In the genomic region with DNA sequence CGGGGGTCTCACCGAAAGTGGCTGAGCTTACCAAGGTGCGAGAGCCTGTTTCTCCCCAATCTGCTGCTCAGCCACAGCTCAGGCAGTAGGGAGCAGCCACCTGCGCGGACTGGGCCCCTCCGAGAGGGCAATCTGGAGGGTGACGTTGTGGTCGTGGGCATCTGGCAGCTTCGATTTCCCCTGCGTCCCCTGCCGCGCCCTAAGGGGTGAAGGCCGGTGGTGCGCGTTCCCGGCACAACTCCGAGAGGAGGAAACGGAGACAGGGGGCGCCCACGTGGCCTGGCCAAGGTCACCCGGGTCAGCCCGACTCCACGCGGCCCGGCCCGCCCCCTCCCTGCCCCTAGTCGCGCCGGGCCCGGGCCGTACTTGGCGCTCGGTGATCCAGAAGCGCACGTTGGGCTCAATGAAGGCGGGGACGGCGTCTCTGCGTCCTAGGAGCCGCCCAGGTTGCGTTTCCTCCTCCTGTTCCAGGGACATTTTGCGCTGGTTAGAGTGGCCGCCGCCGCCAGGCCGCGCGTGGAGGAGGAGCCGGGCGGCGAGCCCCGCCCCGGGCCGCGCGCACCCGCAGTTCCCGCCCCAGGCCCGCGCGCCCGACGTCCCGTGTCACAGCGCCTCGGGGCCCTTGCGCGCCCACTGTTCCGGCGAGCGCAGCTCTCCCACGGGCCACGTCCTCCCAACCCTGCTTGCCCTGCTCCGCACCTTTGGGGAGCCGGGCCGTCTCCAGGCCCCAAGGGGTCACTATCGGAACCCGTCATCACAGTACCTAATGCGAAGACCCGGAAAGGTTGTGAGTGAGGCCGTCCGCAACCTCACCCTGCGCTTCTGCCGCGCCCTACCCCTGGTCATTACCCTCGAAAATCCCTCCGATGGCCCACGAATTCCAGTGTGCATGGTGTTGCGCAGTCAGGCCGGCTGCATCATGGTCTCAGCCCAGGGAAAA, we compare ENCODE assay signal across 8 cellular contexts. TPM values are rescaled to one million over a fixed set of nuclear protein-coding genes. Genes with fewer than 3 reads are reported as not detected.
DNase-seq lines count a peak whose midpoint lies in the region; ATAC-seq and TF ChIP-seq lines count a peak whose summit lies in the region.

Gene SFXN4 (minus strand): TSS at position 544 of the 940 bp plus-strand sequence. CDS start 67 bp downstream, at position 477.

- no peaks in the 10 kb centered on the region for H3K27me3 Mint-ChIP-seq in chondrocyte (ENCODE audit: low read depth)

- H3K4me3 Mint-ChIP-seq in chondrocyte (ENCODE audit: unreplicated experiment) = peak within 1 kb of the TSS; percentile 82

- H3K9me3 Mint-ChIP-seq in chondrocyte (ENCODE audit: low read depth) = no peaks in the 10 kb centered on the region

- peak within 1 kb of the TSS; percentile 85 for H3K27ac Mint-ChIP-seq in chondrocyte (ENCODE audit: unreplicated experiment)

- TF ChIP-seq CTCF in chondrocyte (IDR thresholded peaks at IDR 0.05) = peak; percentile 27

- peak; percentile 41 for DNase-seq in A172 (ENCODE audit: low spot score)
- DNase-seq in NCI-H2227 (lab: John Stamatoyannopoulos, UW; ENCODE audit: unreplicated experiment) = peak; percentile 75
- DNase-seq in activated CD4-positive, alpha-beta T cell treated with anti-CD3 and anti-CD28 coated beads for 24 hours (ENCODE audit: low read depth in 2 of 2) = peak; percentile 68 to 70
- DNase-seq in chondrocyte (ENCODE audit: low spot score) = no peak
- peak; percentile 88 for DNase-seq in left lobe of liver (ENCODE audit: low spot score)
- DNase-seq in stimulated activated CD4-positive, alpha-beta T cell treated with anti-CD3 and anti-CD28 coated beads, Interleukin-2, amount 100 ng/mL, for 4 hours (ENCODE audit: low read depth) = peak; percentile 63

- ATAC-seq in GM18502 (IDR thresholded peaks at IDR 0.05; ENCODE audit: poor library complexity, unreplicated experiment) = peak; percentile 94
- ATAC-seq in HG02938 (IDR thresholded peaks at IDR 0.05; ENCODE audit: unreplicated experiment) = peak; percentile 84
- ATAC-seq in left lobe of liver = peak; percentile 94

- peaks cover 14% of the 10 kb centered on the region for H3K36me3 Mint-ChIP-seq in chondrocyte (ENCODE audit: low read depth)

- H3K4me1 Mint-ChIP-seq in chondrocyte (ENCODE audit: low read depth) = peaks cover 11% of the 10 kb centered on the region

RNA-seq across cellular contexts. Expression of gene SFXN4, which starts in this region (rescaled TPM):
- 35.0 and 40.7 TPM in 2 replicates for total RNA-seq in A172 (2014; rRNA removed; shearing (Covaris generic))
- total RNA-seq in chondrocyte (12.8 to 13.9 TPM (median 13.9 TPM) in 3 replicates), left lobe of liver (17.8 TPM)
